ENCODE assay signal across 32 cellular contexts in genomic region chr15:59344311-59344710, GRCh38.
"Had no signal": no experiment of that assay in that cellular context is flagged by ENCODE, and none has a peak within 500 bp of the region (broad histone marks: within the 10 kb centered on the region; RNA-seq: fewer than 3 reads in every experiment).

No MANE protein-coding gene starts in this region.

- H3K4me3 Mint-ChIP-seq: activated CD4-positive, alpha-beta memory T cell treated with anti-CD3 and anti-CD28 coated beads for 36 hours; activated CD4-positive, alpha-beta T cell treated with anti-CD3 and anti-CD28 coated beads for 36 hours; activated CD4-positive, alpha-beta T cell treated with anti-CD3 and anti-CD28 coated beads, Interleukin-2, amount 10 ng/mL, durations not matched to agents 24 days and 14 days; activated CD8-positive, alpha-beta memory T cell treated with anti-CD3 and anti-CD28 coated beads, Interleukin-2, amount 10 ng/mL, durations not matched to agents 7 days and 5 days; activated CD8-positive, alpha-beta T cell treated with anti-CD3 and anti-CD28 coated beads, Interleukin-2, amount 10 ng/mL, durations not matched to agents 7 days and 5 days; activated naive CD4-positive, alpha-beta T cell treated with anti-CD3 and anti-CD28 coated beads, Interleukin-2, amount 10 ng/mL, durations not matched to agents 7 days and 5 days; activated naive CD8-positive, alpha-beta T cell treated with anti-CD3 and anti-CD28 coated beads, Interleukin-2, amount 50 U/mL, for 24 hours; activated T-helper 1 cell treated with anti-CD3 and anti-CD28 coated beads, Interleukin-12 subunit alpha, Interleukin-12 subunit beta, Interleukin-2, Interleukin-4 antibody, amounts not matched to agents 30 ng/mL and 10 ng/mL and 1 ng/mL, durations not matched to agents 14 hours and 24 hours and 36 hours; effector memory CD8-positive, alpha-beta T cell had no signal

- H3K27me3 ChIP-seq: adrenal gland, body of pancreas, esophagus muscularis mucosa, gastroesophageal sphincter had no signal

- H3K27ac ChIP-seq: adrenal gland, body of pancreas, esophagus muscularis mucosa, gastroesophageal sphincter had no signal

- H3K36me3 Mint-ChIP-seq: activated CD4-positive, alpha-beta memory T cell treated with anti-CD3 and anti-CD28 coated beads for 36 hours; activated naive CD4-positive, alpha-beta T cell treated with anti-CD3 and anti-CD28 coated beads, Interleukin-2, amount 10 ng/mL, durations not matched to agents 7 days and 5 days had no signal

- H3K9me3 Mint-ChIP-seq: activated CD4-positive, alpha-beta memory T cell treated with anti-CD3 and anti-CD28 coated beads for 36 hours; activated naive CD4-positive, alpha-beta T cell treated with anti-CD3 and anti-CD28 coated beads, Interleukin-2, amount 10 ng/mL, durations not matched to agents 7 days and 5 days; activated naive CD4-positive, alpha-beta T cell treated with anti-CD3 and anti-CD28 coated beads, Interleukin-2, amount 50 U/mL, for 72 hours; effector memory CD8-positive, alpha-beta T cell had no signal

- H3K9me3 ChIP-seq: adrenal gland, body of pancreas, esophagus muscularis mucosa, gastroesophageal sphincter had no signal

- H3K27ac Mint-ChIP-seq: activated CD4-positive, alpha-beta memory T cell treated with anti-CD3 and anti-CD28 coated beads for 36 hours; activated CD4-positive, alpha-beta T cell treated with anti-CD3 and anti-CD28 coated beads for 36 hours; activated CD4-positive, alpha-beta T cell treated with anti-CD3 and anti-CD28 coated beads, Interleukin-2, amount 10 ng/mL, durations not matched to agents 24 days and 14 days; activated CD8-positive, alpha-beta memory T cell treated with anti-CD3 and anti-CD28 coated beads, Interleukin-2, amount 10 ng/mL, durations not matched to agents 7 days and 5 days; activated CD8-positive, alpha-beta T cell treated with anti-CD3 and anti-CD28 coated beads, Interleukin-2, amount 10 ng/mL, durations not matched to agents 7 days and 5 days; activated naive CD4-positive, alpha-beta T cell treated with anti-CD3 and anti-CD28 coated beads, Interleukin-2, amount 10 ng/mL, durations not matched to agents 7 days and 5 days; activated naive CD4-positive, alpha-beta T cell treated with anti-CD3 and anti-CD28 coated beads, Interleukin-2, amount 50 U/mL, for 72 hours; activated naive CD8-positive, alpha-beta T cell treated with anti-CD3 and anti-CD28 coated beads, Interleukin-2, amount 50 U/mL, for 24 hours; activated T-helper 1 cell treated with anti-CD3 and anti-CD28 coated beads, Interleukin-12 subunit alpha, Interleukin-12 subunit beta, Interleukin-2, Interleukin-4 antibody, amounts not matched to agents 30 ng/mL and 10 ng/mL and 1 ng/mL, durations not matched to agents 14 hours and 24 hours and 36 hours; activated T-helper 2 cell treated with anti-CD3 and anti-CD28 coated beads, Interferon-gamma antibody, Interleukin-2, Interleukin-4, amounts not matched to agents 10 μg/mL and 5 μg/mL and 100 μg/mL, durations not matched to agents 14 hours and 24 hours and 36 hours; effector memory CD8-positive, alpha-beta T cell had no signal

- H3K36me3 ChIP-seq: adrenal gland, esophagus muscularis mucosa, gastroesophageal sphincter had no signal

- FAIRE-seq: colon had no signal

- H3K4me3 ChIP-seq: adrenal gland, body of pancreas, esophagus muscularis mucosa, gastroesophageal sphincter had no signal

- DNase-seq: activated CD4-positive, alpha-beta memory T cell treated with anti-CD3 and anti-CD28 coated beads for 36 hours; activated CD4-positive, alpha-beta T cell treated with anti-CD3 and anti-CD28 coated beads for 36 hours; activated CD4-positive, alpha-beta T cell treated with anti-CD3 and anti-CD28 coated beads, Interleukin-2, amount 10 ng/mL, durations not matched to agents 24 days and 14 days; activated CD4-positive, CD25-positive, alpha-beta regulatory T cell; activated CD4-positive, CD25-positive, alpha-beta regulatory T cell treated with anti-CD3 and anti-CD28 coated beads, Interleukin-2, amount 50 U/mL, for 72 hours; activated CD8-positive, alpha-beta memory T cell treated with anti-CD3 and anti-CD28 coated beads, Interleukin-2, amount 10 ng/mL, durations not matched to agents 7 days and 5 days; activated CD8-positive, alpha-beta memory T cell treated with anti-CD3 and anti-CD28 coated beads, Interleukin-2, amount 50 U/mL, for 4 hours; activated CD8-positive, alpha-beta T cell treated with anti-CD3 and anti-CD28 coated beads, Interleukin-2, amount 10 ng/mL, durations not matched to agents 7 days and 5 days; activated effector memory CD4-positive, alpha-beta T cell treated with anti-CD3 and anti-CD28 coated beads, Interleukin-2, amount 50 U/mL, for 16 hours; activated naive CD4-positive, alpha-beta T cell treated with anti-CD3 and anti-CD28 coated beads, Interleukin-2, amount 10 ng/mL, durations not matched to agents 7 days and 5 days; activated naive CD8-positive, alpha-beta T cell treated with anti-CD3 and anti-CD28 coated beads, Interleukin-2, amount 50 U/mL, for 24 hours; activated T-cell treated with anti-CD3 and anti-CD28 coated beads, Interleukin-2, amount 50 U/mL, for 1 hour; activated T-cell treated with anti-CD3 and anti-CD28 coated beads, Interleukin-2, amount 50 U/mL, for 48 hours; adrenal gland; amygdala; aorta; body of pancreas; caudate nucleus; cortex of kidney; dermis blood vessel endothelial cell; effector CD4-positive, alpha-beta T cell; effector memory CD8-positive, alpha-beta T cell; erythroblast; foreskin melanocyte; head of caudate nucleus; T-helper 2 cell had no signal

- H3K4me1 Mint-ChIP-seq: activated CD4-positive, alpha-beta T cell treated with anti-CD3 and anti-CD28 coated beads for 36 hours had no signal

- ATAC-seq: activated CD4-positive, alpha-beta T cell treated with anti-CD3 and anti-CD28 coated beads for 36 hours; activated CD8-positive, alpha-beta memory T cell treated with anti-CD3 and anti-CD28 coated beads, Interleukin-2, amount 10 ng/mL, durations not matched to agents 7 days and 5 days; activated CD8-positive, alpha-beta T cell treated with anti-CD3 and anti-CD28 coated beads, Interleukin-2, amount 10 ng/mL, durations not matched to agents 7 days and 5 days; activated naive CD4-positive, alpha-beta T cell treated with anti-CD3 and anti-CD28 coated beads, Interleukin-2, amount 50 U/mL, for 72 hours; activated naive CD8-positive, alpha-beta T cell treated with anti-CD3 and anti-CD28 coated beads, Interleukin-2, amount 50 U/mL, for 24 hours; body of pancreas; effector memory CD8-positive, alpha-beta T cell; gastroesophageal sphincter had no signal

- H3K4me1 ChIP-seq: adrenal gland had no signal
